In the genomic region with DNA sequence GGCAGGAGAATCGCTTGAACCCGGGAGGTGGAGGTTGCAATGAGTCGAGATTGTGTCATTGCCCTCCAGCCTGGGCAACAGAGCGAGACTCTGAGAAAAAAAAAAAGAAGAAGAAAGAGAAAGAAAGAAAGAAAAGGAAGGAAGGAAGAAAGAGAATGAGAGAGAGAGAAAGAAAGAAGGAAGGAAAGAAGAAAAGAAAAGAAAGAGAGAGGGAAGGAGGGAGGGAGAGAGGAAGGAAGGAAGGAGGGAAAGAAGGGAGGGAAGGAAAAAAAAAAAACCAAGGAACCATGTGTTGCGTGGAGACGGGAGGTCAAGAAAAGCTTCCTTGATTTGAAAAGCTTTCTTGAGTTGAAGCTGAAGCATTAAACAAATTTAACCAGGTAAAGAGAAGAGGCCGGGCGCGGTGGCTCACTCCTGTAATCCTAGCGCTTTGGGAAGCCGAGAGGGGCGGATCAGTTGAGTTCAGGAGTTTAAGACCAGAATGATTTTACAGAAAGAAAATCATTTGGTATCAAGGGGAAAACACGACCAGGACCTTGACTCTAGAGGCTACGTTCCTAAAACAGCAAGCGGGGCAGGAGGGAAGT, we compare ENCODE assay signal across 8 cellular contexts.
A peak's percentile ranks its signal among the peaks of the same experiment; 100 is the strongest.
DNase-seq lines count a peak whose midpoint lies in the region; ATAC-seq, FAIRE-seq and TF ChIP-seq lines count a peak whose summit lies in the region.

No MANE protein-coding gene starts in this region.

- no peaks in the 10 kb centered on the region for H3K27me3 Mint-ChIP-seq in effector memory CD8-positive, alpha-beta T cell
- peaks cover 33% of the 10 kb centered on the region for H3K27me3 Mint-ChIP-seq in neural crest cell (ENCODE audit: low read depth)

- H3K9me3 ChIP-seq in DOHH2 (ENCODE audit: control insufficient read depth, insufficient read depth, low read length), result no peaks in the 10 kb centered on the region

- no peaks in the 10 kb centered on the region for H3K9me2 ChIP-seq in DOHH2 (replicated peaks; ENCODE audit: control insufficient read depth, low read length)

- no peak for DNase-seq in effector memory CD8-positive, alpha-beta T cell
- DNase-seq in neural crest cell (ENCODE audit: low read depth, low spot score), result no peak
- no peak for DNase-seq in stimulated activated naive CD4-positive, alpha-beta T cell (lab: John Stamatoyannopoulos, UW)
- no peak for DNase-seq in erythroblast (lab: John Stamatoyannopoulos, UW)
- no peak for DNase-seq in RCC 7860 (ENCODE audit: low spot score)

- peak overlapping the region; percentile 77 for H3K4me3 ChIP-seq in DOHH2 (ENCODE audit: low read length)
- no peak overlapping the region for H3K4me3 ChIP-seq in KMS-11 (IDR thresholded peaks at IDR 0.05; ENCODE audit: insufficient read depth, low read depth, low read length)

- peaks cover 0 to 3% of the 10 kb centered on the region in 2 donors for H3K9me3 Mint-ChIP-seq in effector memory CD8-positive, alpha-beta T cell
- H3K9me3 Mint-ChIP-seq in neural crest cell, result peaks cover 5% of the 10 kb centered on the region

- TF ChIP-seq CTCF in DOHH2 (IDR thresholded peaks at IDR 0.05; ENCODE audit: low read depth, low read length, poor library complexity, severe bottlenecking), result no peak
- no peak for TF ChIP-seq CTCF in KMS-11 (conservative IDR thresholded peaks at IDR 0.05; ENCODE audit: low read depth, low read length)
- no peak for TF ChIP-seq CTCF in neural crest cell (conservative IDR thresholded peaks at IDR 0.05)

- H3K27ac ChIP-seq in DOHH2 (ENCODE audit: low read depth, low read length), result no peak overlapping the region
- no peak overlapping the region for H3K27ac ChIP-seq in KMS-11

- H3K9ac ChIP-seq in KMS-11, result 0 out of 2 replicates have a peak overlapping the region, but pooled peaks have one; percentile 11

- H3K4me2 ChIP-seq in DOHH2 (ENCODE audit: low read length) (peak overlapping the region; percentile 85), KMS-11 (peak overlapping the region; percentile 35; the same call in 1 of the 2 replicates)

- H3K36me3 ChIP-seq in DOHH2 (ENCODE audit: control insufficient read depth, low read length) (no peaks in the 10 kb centered on the region), KMS-11 (ENCODE audit: insufficient read depth) (no peaks in the 10 kb centered on the region)

- no peaks in the 10 kb centered on the region for H3K27me3 ChIP-seq in DOHH2 (ENCODE audit: control insufficient read depth, low read length)
- no peaks in the 10 kb centered on the region for H3K27me3 ChIP-seq in KMS-11 (ENCODE audit: insufficient read depth, low read depth)

- peak overlapping the region in 1 of 2 donors; percentile 99 for H3K27ac Mint-ChIP-seq in effector memory CD8-positive, alpha-beta T cell
- H3K27ac Mint-ChIP-seq in neural crest cell (ENCODE audit: unreplicated experiment), result no peak overlapping the region

- H3K4me1 ChIP-seq in DOHH2 (ENCODE audit: control insufficient read depth, low read length) (peaks cover 22% of the 10 kb centered on the region), KMS-11 (ENCODE audit: low read depth, poor library complexity, severe bottlenecking) (peaks cover 26% of the 10 kb centered on the region)

- 0 out of 2 replicates have a peak, but pooled peaks cover 2% of the 10 kb centered on the region for H3F3A ChIP-seq in DOHH2 (ENCODE audit: control insufficient read depth, insufficient read depth)

- H4K20me1 ChIP-seq in DOHH2 (ENCODE audit: control insufficient read depth, insufficient read depth, low read depth, low read length) (no peaks in the 10 kb centered on the region), KMS-11 (ENCODE audit: insufficient read depth) (no peaks in the 10 kb centered on the region)

- H3K4me3 Mint-ChIP-seq in effector memory CD8-positive, alpha-beta T cell, result peak overlapping the region; percentile 78 to 87
- H3K4me3 Mint-ChIP-seq in neural crest cell, result peak overlapping the region; percentile 73

- peaks cover 31% of the 10 kb centered on the region for H3K36me3 Mint-ChIP-seq in effector memory CD8-positive, alpha-beta T cell (ENCODE audit: insufficient read depth)
- no peaks in the 10 kb centered on the region for H3K36me3 Mint-ChIP-seq in neural crest cell (ENCODE audit: low read depth)

- TF ChIP-seq POLR2A in erythroblast (IDR thresholded peaks at IDR 0.05; ENCODE audit: low read length), result no peak

- FAIRE-seq in RCC 7860 (lab: Jason Lieb, UNC), result no peak

- ATAC-seq in effector memory CD8-positive, alpha-beta T cell (replicated peaks), result no peak
- ATAC-seq in HG02798 (IDR thresholded peaks at IDR 0.05; ENCODE audit: poor library complexity, unreplicated experiment), result no peak

- H3K79me2 ChIP-seq in DOHH2 (ENCODE audit: control insufficient read depth, low read length) (no peaks in the 10 kb centered on the region), KMS-11 (ENCODE audit: insufficient read depth, low read depth) (no peaks in the 10 kb centered on the region)

- H3K4me1 Mint-ChIP-seq in effector memory CD8-positive, alpha-beta T cell (ENCODE audit: low read depth in 2 of 2), result peaks cover 21 to 34% of the 10 kb centered on the region in 2 donors
- peaks cover 30% of the 10 kb centered on the region for H3K4me1 Mint-ChIP-seq in neural crest cell

- peak overlapping the region; percentile 31; the same call in 1 of the 2 replicates for H2AFZ ChIP-seq in KMS-11 (ENCODE audit: low read depth)
